In the genomic region with DNA sequence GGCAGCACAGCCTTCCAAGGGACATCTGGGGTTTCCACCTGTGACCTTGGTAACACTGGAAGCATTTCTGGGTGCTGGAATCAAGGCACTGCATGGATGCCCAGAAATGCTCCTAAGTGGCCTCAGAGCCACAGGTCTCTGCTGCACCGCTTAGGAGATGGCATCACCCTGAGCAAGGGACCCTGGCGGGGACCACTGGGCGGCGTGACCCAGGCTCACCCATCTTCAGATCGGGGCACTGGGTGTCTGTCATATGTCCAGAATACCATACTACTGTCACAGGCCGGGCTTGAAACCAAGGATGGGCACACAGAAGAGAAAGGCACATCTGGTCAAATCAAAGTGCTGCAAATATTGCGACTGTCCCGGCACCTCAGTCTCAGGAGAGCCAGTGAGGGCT, we compare ENCODE assay signal across 19 cellular contexts. TPM values are rescaled to one million over a fixed set of nuclear protein-coding genes. Genes with fewer than 3 reads are reported as not detected.
DNase-seq lines count a peak whose midpoint lies in the region; ATAC-seq, FAIRE-seq and TF ChIP-seq lines count a peak whose summit lies in the region.
"Had no signal": no experiment of that assay in that cellular context is flagged by ENCODE, and none has a peak within 500 bp of the region (broad histone marks: within the 10 kb centered on the region; RNA-seq: fewer than 3 reads in every experiment).

No MANE protein-coding gene starts in this region.

- H3K27me3 ChIP-seq in right lobe of liver (no peaks in the 10 kb centered on the region), HepG2 (ENCODE audit: control insufficient read depth in 1 of 2, insufficient read depth in 2 of 2, low read length in 2 of 2) (no peaks in the 10 kb centered on the region), astrocyte (ENCODE audit: insufficient read depth, low read length) (no peaks in the 10 kb centered on the region), brain microvascular endothelial cell (replicated peaks) (no peaks in the 10 kb centered on the region)
- H3K27me3 ChIP-seq: neural progenitor cell, Peyer's patch, SJCRH30, tibial artery had no signal

- no peaks in the 10 kb centered on the region for H3K9me3 Mint-ChIP-seq in astrocyte (ENCODE audit: unreplicated experiment)
- H3K9me3 Mint-ChIP-seq: activated naive CD8-positive, alpha-beta T cell treated with anti-CD3 and anti-CD28 coated beads, Interleukin-2, amount 50 U/mL, for 24 hours; activated T-cell treated with anti-CD3 and anti-CD28 coated beads, Interleukin-2, amount 50 U/mL, for 4 hours; immature natural killer cell had no signal

- no peak overlapping the region for H3K4me2 ChIP-seq in HepG2 (ENCODE audit: low read depth, low read length)
- H3K4me2 ChIP-seq in astrocyte (ENCODE audit: low read length) = no peak overlapping the region
- H3K4me2 ChIP-seq: neural progenitor cell had no signal

- H3K36me3 ChIP-seq in right lobe of liver (no peaks in the 10 kb centered on the region), HepG2 (replicated peaks in 1 of 2; ENCODE audit: control insufficient read depth in 1 of 2, insufficient read depth in 2 of 2, low read length in 2 of 2) (no peaks in the 10 kb centered on the region), astrocyte (ENCODE audit: insufficient read depth, low read length) (no peaks in the 10 kb centered on the region), kidney (ENCODE audit: control insufficient read depth in 1 of 2, insufficient read depth in 2 of 2, low read length in 2 of 2) (no peaks in the 10 kb centered on the region), brain microvascular endothelial cell (replicated peaks) (no peaks in the 10 kb centered on the region)
- H3K36me3 ChIP-seq: neural progenitor cell, Peyer's patch, SJCRH30, tibial artery had no signal

- H3K27ac Mint-ChIP-seq in astrocyte (ENCODE audit: unreplicated experiment) = peak overlapping the region; percentile 44
- H3K27ac Mint-ChIP-seq: activated naive CD8-positive, alpha-beta T cell treated with anti-CD3 and anti-CD28 coated beads, Interleukin-2, amount 50 U/mL, for 24 hours; IgD-negative memory B cell; immature natural killer cell; neural progenitor cell; progenitor cell of endocrine pancreas had no signal

- ATAC-seq in right lobe of liver (no peak), HepG2 (no peak), HG02571 (IDR thresholded peaks at IDR 0.05; ENCODE audit: unreplicated experiment) (no peak)
- ATAC-seq: activated T-cell treated with anti-CD3 and anti-CD28 coated beads, Interleukin-2, amount 50 U/mL, for 4 hours had no signal

- POLR2A ChIA-PET in HepG2 (lab: Yijun Ruan, JAX) = no interaction called here

- DNase-seq in right lobe of liver (peak in 2 of 3 donors; percentile 36 to 37), HepG2 (ENCODE audit: low spot score) (no peak), astrocyte (ENCODE audit: low read depth) (no peak), kidney (peak; percentile 73), T-helper 2 cell (no peak), brain microvascular endothelial cell (no peak)
- DNase-seq: activated naive CD8-positive, alpha-beta T cell treated with anti-CD3 and anti-CD28 coated beads, Interleukin-2, amount 50 U/mL, for 24 hours; activated T-cell treated with anti-CD3 and anti-CD28 coated beads, Interleukin-2, amount 50 U/mL, for 4 hours; DMS79 treated with DMSO at 0.1 percent for 48 hours; GDM1; immature natural killer cell; stimulated activated CD4-positive, alpha-beta T cell treated with anti-CD3 and anti-CD28 coated beads, Interleukin-4, amount 100 ng/mL, for 1 hour had no signal

- H3K79me2 ChIP-seq in HepG2 (ENCODE audit: insufficient read depth, low read length) (no peaks in the 10 kb centered on the region), astrocyte (ENCODE audit: insufficient read depth, low read length) (no peaks in the 10 kb centered on the region)

- CTCF ChIA-PET in HepG2 (lab: Yijun Ruan, JAX; ENCODE audit: low intra/inter-chr PET ratio, low total read pairs) = no interaction called here

- no peak for TF ChIP-seq RAD21 in HepG2 (CRISPR knock-in tag; IDR thresholded peaks at IDR 0.05)

- H4K20me1 ChIP-seq in HepG2 (ENCODE audit: insufficient read depth, low read length) = no peaks in the 10 kb centered on the region
- H4K20me1 ChIP-seq in astrocyte (ENCODE audit: insufficient read depth, low read length) = no peaks in the 10 kb centered on the region

- TF ChIP-seq POLR2A in right lobe of liver (IDR thresholded peaks at IDR 0.05) (no peak), HepG2 (IDR thresholded peaks at IDR 0.05; ENCODE audit: insufficient read depth in 1 of 2, low read depth in 2 of 2, low read length in 2 of 2) (no peak)

- intact Hi-C loops in right lobe of liver (cut with DNase I) = no loop called here
- intact Hi-C loops in HepG2 (cut with micrococcal nuclease; ENCODE audit: unreplicated experiment) = no loop called here
- intact Hi-C loops in kidney (cut with DNase I) = no loop called here

- no TSS peak for BruUV-seq in HepG2 (replicated peaks; lab: Mats Ljungman, UMichigan)

- no peak for TF ChIP-seq CTCF in right lobe of liver (IDR thresholded peaks at IDR 0.05)
- no peak for TF ChIP-seq CTCF in HepG2 (CRISPR knock-in tag; IDR thresholded peaks at IDR 0.05)
- TF ChIP-seq CTCF in astrocyte (IDR thresholded peaks at IDR 0.05; ENCODE audit: insufficient read depth, low read depth, low read length) = no peak
- TF ChIP-seq CTCF in kidney (IDR thresholded peaks at IDR 0.05; ENCODE audit: borderline replicate concordance, extremely low read depth, insufficient read depth) = no peak
- TF ChIP-seq CTCF in brain microvascular endothelial cell (IDR thresholded peaks at IDR 0.05; ENCODE audit: low read depth, low read length, missing control alignments) = no peak

- no peak overlapping the region for H3K27ac ChIP-seq in right lobe of liver
- H3K27ac ChIP-seq in HepG2 (ENCODE audit: extremely low read length, insufficient read depth, low read length) = no peak overlapping the region
- H3K27ac ChIP-seq in astrocyte (ENCODE audit: low read depth, low read length) = no peak overlapping the region
- no peak overlapping the region for H3K27ac ChIP-seq in kidney (ENCODE audit: low read depth in 2 of 2, low read length in 2 of 2)
- no peak overlapping the region for H3K27ac ChIP-seq in brain microvascular endothelial cell
- H3K27ac ChIP-seq: neural progenitor cell, Peyer's patch, SJCRH30, tibial artery had no signal

- FAIRE-seq in HepG2 (lab: Jason Lieb, UNC) (no peak), astrocyte (lab: Jason Lieb, UNC) (no peak), kidney (lab: Jason Lieb, UNC) (no peak)

- WGBS in right lobe of liver (ENCODE audit: insufficient coverage, low coverage, low lambda C conversion rate, missing lambda C conversion rate) = no CpG with 5 or more reads among the region's 8 CpGs
- 93% methylated on average over 8 of the region's 8 CpGs for WGBS in HepG2 (ENCODE audit: low lambda C conversion rate)

- no peak overlapping the region for H3K4me3 ChIP-seq in right lobe of liver
- no peak overlapping the region for H3K4me3 ChIP-seq in HepG2 (replicated peaks in 1 of 3; ENCODE audit: insufficient read depth in 1 of 3, low read depth in 2 of 3, low read length in 3 of 3)
- H3K4me3 ChIP-seq in astrocyte (ENCODE audit: insufficient read depth, low read depth, low read length) = no peak overlapping the region
- no peak overlapping the region for H3K4me3 ChIP-seq in kidney (ENCODE audit: low read length in 2 of 2)
- H3K4me3 ChIP-seq in brain microvascular endothelial cell (ENCODE audit: low read depth, low read length) = no peak overlapping the region
- H3K4me3 ChIP-seq: neural progenitor cell, Peyer's patch, SJCRH30, tibial artery had no signal

- in situ Hi-C loops in HepG2 (cut with HindIII; ENCODE audit: extremely low pct_ligation_motif_present, low pct_unique_long_range_greater_than_20kb) (no loop called here), brain microvascular endothelial cell (cut with HindIII; ENCODE audit: low pct_ligation_motif_present, low sequenced_read_pairs) (no loop called here)

- H3K4me3 Mint-ChIP-seq in astrocyte (ENCODE audit: unreplicated experiment) = no peak overlapping the region
- H3K4me3 Mint-ChIP-seq: activated naive CD8-positive, alpha-beta T cell treated with anti-CD3 and anti-CD28 coated beads, Interleukin-2, amount 50 U/mL, for 24 hours; activated T-cell treated with anti-CD3 and anti-CD28 coated beads, Interleukin-2, amount 50 U/mL, for 4 hours; IgD-negative memory B cell; immature natural killer cell; neural progenitor cell had no signal

- peaks cover 0 to 20% (median 5%) of the 10 kb centered on the region in 4 donors for H3K4me1 ChIP-seq in right lobe of liver
- H3K4me1 ChIP-seq in HepG2 (ENCODE audit: insufficient read depth, low read length) = peaks cover 55% of the 10 kb centered on the region
- H3K4me1 ChIP-seq in astrocyte (ENCODE audit: insufficient read depth, low read length) = peaks cover 14% of the 10 kb centered on the region
- no peaks in the 10 kb centered on the region for H3K4me1 ChIP-seq in kidney (ENCODE audit: control insufficient read depth in 1 of 2, insufficient read depth in 1 of 2, low read depth in 1 of 2, low read length in 2 of 2)
- H3K4me1 ChIP-seq: neural progenitor cell, SJCRH30 had no signal

- H3K9me3 ChIP-seq in right lobe of liver (no peaks in the 10 kb centered on the region), HepG2 (ENCODE audit: low read length) (no peaks in the 10 kb centered on the region), astrocyte (ENCODE audit: insufficient read depth, low read depth, low read length) (peaks cover 4% of the 10 kb centered on the region), kidney (ENCODE audit: control insufficient read depth in 1 of 2, low read length in 2 of 2) (no peaks in the 10 kb centered on the region)
- H3K9me3 ChIP-seq: Peyer's patch, SJCRH30, tibial artery had no signal

- H3K4me1 Mint-ChIP-seq in astrocyte (ENCODE audit: low read depth, unreplicated experiment) = peaks cover 11% of the 10 kb centered on the region

- H3K9ac ChIP-seq in HepG2 (ENCODE audit: insufficient read depth, low read depth, low read length) (no peak overlapping the region), astrocyte (ENCODE audit: low read length) (no peak overlapping the region), kidney (ENCODE audit: low read length in 2 of 2) (no peak overlapping the region)
- H3K9ac ChIP-seq: neural progenitor cell had no signal

- no peaks in the 10 kb centered on the region for H3K36me3 Mint-ChIP-seq in astrocyte (ENCODE audit: low read depth, unreplicated experiment)
- H3K36me3 Mint-ChIP-seq: IgD-negative memory B cell, neural progenitor cell had no signal

- H2AFZ ChIP-seq in HepG2 (ENCODE audit: low read length) (no peak overlapping the region), astrocyte (ENCODE audit: low read depth, low read length) (no peak overlapping the region)
- H2AFZ ChIP-seq: neural progenitor cell had no signal

- H3K27me3 Mint-ChIP-seq in astrocyte (ENCODE audit: low read depth, unreplicated experiment) = peaks cover 4% of the 10 kb centered on the region
- H3K27me3 Mint-ChIP-seq: progenitor cell of endocrine pancreas had no signal

- no peak for TF ChIP-seq EP300 in HepG2 (IDR thresholded peaks at IDR 0.05; ENCODE audit: low read depth in 2 of 2, low read length in 2 of 2)
- no peak for TF ChIP-seq EP300 in HepG2 (CRISPR knock-in tag; IDR thresholded peaks at IDR 0.05; ENCODE audit: borderline replicate concordance)

RNA-seq across cellular contexts. Expression of a gene that starts 45.9 kb away (rescaled TPM):
- total RNA-seq in right lobe of liver (100 to 1,000 TPM in 2 of 6 experiments, 10 to 100 TPM in 4; 60.8 to 110 (median 90.5) TPM), HepG2 (2016; rRNA removed; fragmentation: Illumina TruSeq; extraction: Trizol) (208 and 243 TPM in 2 replicates), astrocyte (289 and 310 TPM in 2 replicates), kidney (163 TPM)
- 39.6 and 42.9 TPM in 2 replicates for total RNA-seq in HepG2 (2016; cell fraction: cytosol; rRNA removed; fragmentation: Illumina TruSeq; extraction: Trizol; ENCODE audit: low read depth)
- 200 and 237 TPM in 2 replicates for total RNA-seq in HepG2 (2016; cell fraction: insoluble cytoplasmic fraction; rRNA removed; fragmentation: Illumina TruSeq; extraction: Trizol)
- 91.8 and 97.7 TPM in 2 replicates for total RNA-seq in HepG2 (2016; cell fraction: membrane; rRNA removed; fragmentation: Illumina TruSeq; extraction: Trizol)
- 235 and 275 TPM in 2 replicates for total RNA-seq in HepG2 (2016; cell fraction: nucleus; rRNA removed; fragmentation: Illumina TruSeq; extraction: Trizol)
- polyA plus RNA-seq in HepG2 (2011; rRNA removed) (135 and 203 TPM in 2 replicates), kidney (ENCODE audit: insufficient read depth, low read depth, low replicate concordance) (40.4 TPM)
- polyA plus RNA-seq in HepG2 (2011; cell fraction: cytosol; rRNA removed) = 77.3 and 119 TPM in 2 replicates
- polyA plus RNA-seq in HepG2 (2011; cell fraction: nucleus; rRNA removed) = 28.6 and 39.3 TPM in 2 replicates
- 148 and 179 TPM in 2 replicates for polyA plus RNA-seq in HepG2 (2012)
- 33.8 and 41.9 TPM in 2 replicates for polyA plus RNA-seq in HepG2 (2016; cell fraction: cytosol; fragmentation: Illumina TruSeq; extraction: Trizol; ENCODE audit: low read depth)
- polyA plus RNA-seq in HepG2 (2016; cell fraction: insoluble cytoplasmic fraction; fragmentation: Illumina TruSeq; extraction: Trizol; ENCODE audit: low read depth) = 176 and 181 TPM in 2 replicates
- 64.9 and 66.7 TPM in 2 replicates for polyA plus RNA-seq in HepG2 (2016; cell fraction: membrane; fragmentation: Illumina TruSeq; extraction: Trizol; ENCODE audit: low read depth)
- 275 and 279 TPM in 2 replicates for polyA plus RNA-seq in HepG2 (2016; cell fraction: nucleus; fragmentation: Illumina TruSeq; extraction: Trizol; ENCODE audit: insufficient read depth, low read depth)
- 76.5 and 121 TPM in 2 replicates for polyA minus RNA-seq in HepG2 (2011; rRNA and poly(A)+ RNA removed; ENCODE audit: low replicate concordance)
- polyA minus RNA-seq in HepG2 (2011; cell fraction: cytosol; rRNA and poly(A)+ RNA removed) = 135 and 140 TPM in 2 replicates
- polyA minus RNA-seq in HepG2 (2011; cell fraction: nucleus; rRNA and poly(A)+ RNA removed) = 83.2 and 87.0 TPM in 2 replicates

Comparison
In these comparisons a context has a peak if more than half of its experiments do, and no peak if none do; other contexts are left out.
1. DNase-seq: peak in right lobe of liver (2 of 3) and kidney (single experiment); none in HepG2 (single experiment), astrocyte (single experiment), T-helper 2 cell (0 of 5) and brain microvascular endothelial cell (single experiment).